ENCODE assay signal across 8 cellular contexts in the genomic region with DNA sequence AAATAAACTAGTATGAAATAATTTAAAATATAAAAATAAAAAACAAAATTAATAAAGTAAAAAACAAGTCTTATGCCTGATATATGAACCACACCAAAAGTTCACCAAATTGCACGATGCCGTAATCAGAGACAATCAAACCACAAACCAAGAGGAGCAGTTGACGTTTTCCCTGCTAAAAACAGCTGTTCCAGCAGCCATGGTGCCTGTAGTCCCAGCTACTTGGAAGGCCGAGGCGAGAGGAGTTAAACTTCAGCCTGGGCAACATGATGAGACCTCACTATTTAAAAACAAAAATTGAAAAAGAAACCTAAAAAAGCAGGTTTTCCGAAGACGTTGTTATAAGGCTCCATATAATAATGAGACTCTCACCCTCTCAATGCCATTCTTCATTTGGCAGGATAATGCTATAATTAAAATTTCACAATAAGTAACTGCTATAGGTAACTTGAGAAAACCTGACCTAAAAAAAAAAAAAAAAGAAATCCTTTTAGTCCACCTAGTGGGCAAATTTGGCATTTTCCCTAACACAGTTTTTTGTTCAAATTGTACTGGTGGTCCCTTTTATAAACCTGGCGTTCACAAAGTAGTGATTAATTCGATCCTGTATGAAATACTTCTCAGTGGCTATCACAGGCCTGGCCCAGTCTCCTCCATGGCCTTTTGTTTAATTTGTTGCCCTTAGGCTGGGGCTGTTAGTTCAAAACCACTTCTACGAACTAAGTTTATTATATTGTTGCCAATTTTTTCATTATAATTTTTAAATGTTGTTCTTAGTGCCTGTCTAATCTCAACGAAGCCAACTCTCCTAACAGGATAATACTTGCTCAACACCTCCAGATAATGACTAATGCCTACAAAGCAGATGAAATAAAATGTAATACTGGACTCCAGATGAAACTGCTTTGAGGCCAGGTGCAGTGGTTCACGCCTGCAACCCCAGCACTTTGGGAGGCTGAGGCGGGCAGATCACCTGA.
DNase-seq lines count a peak whose midpoint lies in the region; ATAC-seq and TF ChIP-seq lines count a peak whose summit lies in the region.

No MANE protein-coding gene starts in this region.

- peak; percentile 37 for DNase-seq in GM12865 (ENCODE audit: low read depth)
- peak; percentile 71 for DNase-seq in NCI-H1105 treated with DMSO at 0.1 percent for 48 hours (lab: John Stamatoyannopoulos, UW)
- no peak for DNase-seq in adrenal gland
- DNase-seq in left lung, result no peak
- DNase-seq in lower leg skin (ENCODE audit: low spot score in 2 of 2), result no peak

- H3K4me3 ChIP-seq in GM12865 (ENCODE audit: low read depth, low read length), result no peak overlapping the region
- no peak overlapping the region for H3K4me3 ChIP-seq in adrenal gland
- H3K4me3 ChIP-seq in left lung, result no peak overlapping the region
- H3K4me3 ChIP-seq in lower leg skin (ENCODE audit: low read depth, poor library complexity, severe bottlenecking), result no peak overlapping the region

- H3K27ac ChIP-seq in adrenal gland (no peak overlapping the region), left lung (no peak overlapping the region)

- ATAC-seq in left lung, result no peak
- ATAC-seq in GM18858 (IDR thresholded peaks at IDR 0.05; ENCODE audit: unreplicated experiment), result no peak
- no peak for ATAC-seq in HG03469 (IDR thresholded peaks at IDR 0.05; ENCODE audit: unreplicated experiment)
- ATAC-seq in HG03521 (IDR thresholded peaks at IDR 0.05; ENCODE audit: unreplicated experiment), result no peak

- no peak for TF ChIP-seq POLR2A in adrenal gland (IDR thresholded peaks at IDR 0.05)
- TF ChIP-seq POLR2A in lower leg skin (IDR thresholded peaks at IDR 0.05), result no peak

- TF ChIP-seq CTCF in GM12865 (IDR thresholded peaks at IDR 0.05; ENCODE audit: insufficient read depth, low read depth, low read length, missing control alignments) (peak; percentile 56), adrenal gland (IDR thresholded peaks at IDR 0.05) (peak; percentile 56 to 85 (median 74)), left lung (IDR thresholded peaks at IDR 0.05) (peak; percentile 51), lower leg skin (IDR thresholded peaks at IDR 0.05) (peak in 1 of 3 donors; percentile 55)

- H3K27me3 ChIP-seq in adrenal gland (no peaks in the 10 kb centered on the region), left lung (peaks cover 12 to 46% of the 10 kb centered on the region in 2 donors)

- no peaks in the 10 kb centered on the region for H3K36me3 ChIP-seq in adrenal gland (replicated peaks in 1 of 2)
- no peaks in the 10 kb centered on the region for H3K36me3 ChIP-seq in left lung

- intact Hi-C loops in adrenal gland (cut with DNase I) (loop anchor here (2.0 to 5.0 kb wide), 3 partner anchors 81 to 107 kb away; no protein-coding TSS in a partner anchor), left lung (cut with DNase I) (no loop called here), lower leg skin (cut with DNase I; ENCODE audit: low total_unique reads) (no loop called here)

- no peaks in the 10 kb centered on the region for H3K9me3 ChIP-seq in adrenal gland (replicated peaks in 1 of 3)
- no peaks in the 10 kb centered on the region for H3K9me3 ChIP-seq in left lung

- WGBS in adrenal gland, 4 donors, result 50 to 58% (median 51%) methylated on average over 13 of the region's 13 CpGs
- 32 to 37% methylated on average over 13 of the region's 13 CpGs for WGBS in lower leg skin, 2 donors

- H3K4me1 ChIP-seq in adrenal gland (replicated peaks in 1 of 2) (peaks cover 8 to 9% of the 10 kb centered on the region in 2 donors), left lung (peaks cover 0 to 10% of the 10 kb centered on the region in 2 donors)

Comparison
In these comparisons a context has a peak if more than half of its experiments do, and no peak if none do; other contexts are left out.
1. DNase-seq: peak in GM12865 (single experiment) and NCI-H1105 treated with DMSO at 0.1 percent for 48 hours (single experiment); none in adrenal gland (0 of 7), left lung (0 of 2) and lower leg skin (0 of 2).
2. intact Hi-C loops: an anchor here in adrenal gland (2.0 to 5.0 kb wide); none called in left lung and lower leg skin.